Comparison of ENCODE assay signal across 8 cellular contexts in the genomic region with DNA sequence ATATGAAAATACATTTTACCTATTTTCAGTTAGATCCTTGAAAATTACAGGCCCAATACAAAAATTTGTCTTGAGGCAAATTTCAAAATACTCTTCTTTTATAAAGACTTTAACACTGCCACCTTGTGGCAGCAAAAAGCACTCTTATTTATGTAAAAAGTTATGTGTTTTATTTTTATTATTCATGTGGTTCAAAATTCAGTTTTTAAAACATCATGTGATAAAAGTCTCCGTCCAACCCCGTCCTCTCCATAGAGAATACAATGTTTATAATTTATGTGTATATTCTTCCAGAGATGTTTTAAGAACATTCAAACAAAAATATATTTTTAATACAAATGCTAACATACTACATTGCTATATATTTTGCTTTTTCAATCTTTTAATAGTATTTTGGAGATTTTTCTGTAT. TPM values are rescaled to one million over a fixed set of nuclear protein-coding genes. Genes with fewer than 3 reads are reported as not detected.
DNase-seq lines count a peak whose midpoint lies in the region; ATAC-seq and TF ChIP-seq lines count a peak whose summit lies in the region.

No MANE protein-coding gene starts in this region.

- H3K4me1 Mint-ChIP-seq in activated CD4-positive, alpha-beta T cell treated with anti-CD3 and anti-CD28 coated beads, Interleukin-2, amount 10 ng/mL, durations not matched to agents 7 days and 5 days = peaks cover 6% of the 10 kb centered on the region

- H3K4me1 ChIP-seq in body of pancreas = no peaks in the 10 kb centered on the region
- H3K4me1 ChIP-seq in lower lobe of right lung = no peaks in the 10 kb centered on the region

- no peak for TF ChIP-seq POLR2A in body of pancreas (IDR thresholded peaks at IDR 0.05)

- CTCF ChIA-PET in activated CD4-positive, alpha-beta T cell treated with anti-CD3 and anti-CD28 coated beads, Interleukin-2, amount 10 ng/mL, durations not matched to agents 7 days and 5 days (lab: Charles Lee) = interaction anchor here (1.1 kb wide), 1 partner anchor 52 kb away, joined by 5 read pairs; no protein-coding TSS in a partner anchor

- peak; percentile 37 for DNase-seq in activated CD4-positive, alpha-beta T cell treated with anti-CD3 and anti-CD28 coated beads, Interleukin-2, amount 10 ng/mL, durations not matched to agents 7 days and 5 days
- DNase-seq in activated CD4-positive, alpha-beta T cell treated with anti-CD3 and anti-CD28 coated beads for 4 hours = no peak
- DNase-seq in NCI-H2196 treated with DMSO at 0.1 percent for 48 hours (lab: John Stamatoyannopoulos, UW; ENCODE audit: unreplicated experiment) = peak; percentile 27
- no peak for DNase-seq in body of pancreas
- DNase-seq in lower lobe of right lung = no peak
- DNase-seq in activated T-cell treated with anti-CD3 and anti-CD28 coated beads, Interleukin-2, amount 50 U/mL, for 48 hours = no peak
- no peak for DNase-seq in A172 (ENCODE audit: low spot score)
- DNase-seq in stimulated activated CD4-positive, alpha-beta T cell treated with anti-CD3 and anti-CD28 coated beads, Interleukin-15, amount 100 ng/mL, for 24 hours = no peak

- POLR2A ChIA-PET in activated CD4-positive, alpha-beta T cell treated with anti-CD3 and anti-CD28 coated beads, Interleukin-2, amount 10 ng/mL, durations not matched to agents 7 days and 5 days (lab: Charles Lee) = no interaction called here

- no peak overlapping the region for H3K4me3 ChIP-seq in body of pancreas
- peak overlapping the region; percentile 41 for H3K4me3 ChIP-seq in lower lobe of right lung

- H3K36me3 Mint-ChIP-seq in activated CD4-positive, alpha-beta T cell treated with anti-CD3 and anti-CD28 coated beads, Interleukin-2, amount 10 ng/mL, durations not matched to agents 7 days and 5 days (ENCODE audit: low read depth) = no peaks in the 10 kb centered on the region

- no peaks in the 10 kb centered on the region for H3K9me3 ChIP-seq in body of pancreas
- no peaks in the 10 kb centered on the region for H3K9me3 ChIP-seq in lower lobe of right lung

- peaks cover 2% of the 10 kb centered on the region for H3K27me3 Mint-ChIP-seq in activated CD4-positive, alpha-beta T cell treated with anti-CD3 and anti-CD28 coated beads, Interleukin-2, amount 10 ng/mL, durations not matched to agents 7 days and 5 days

- TF ChIP-seq CTCF in body of pancreas (IDR thresholded peaks at IDR 0.05) = peak; percentile 29 to 67 (median 44)
- TF ChIP-seq CTCF in lower lobe of right lung (IDR thresholded peaks at IDR 0.05) = peak; percentile 65

- intact Hi-C loops in body of pancreas (cut with DNase I) = no loop called here
- intact Hi-C loops in lower lobe of right lung (cut with DNase I) = no loop called here

- no peak overlapping the region for H3K27ac Mint-ChIP-seq in activated CD4-positive, alpha-beta T cell treated with anti-CD3 and anti-CD28 coated beads, Interleukin-2, amount 10 ng/mL, durations not matched to agents 7 days and 5 days

- H3K27me3 ChIP-seq in body of pancreas (no peaks in the 10 kb centered on the region), lower lobe of right lung (ENCODE audit: low read depth) (no peaks in the 10 kb centered on the region)

- ATAC-seq in body of pancreas = no peak
- no peak for ATAC-seq in lower lobe of right lung

- H3K27ac ChIP-seq in body of pancreas (no peak overlapping the region), lower lobe of right lung (no peak overlapping the region)

- WGBS in body of pancreas, 2 donors = 3% methylated on average over 2 of the region's 2 CpGs

- H3K36me3 ChIP-seq in body of pancreas (replicated peaks in 1 of 2; ENCODE audit: insufficient read depth in 1 of 2, low read depth in 2 of 2) (no peaks in the 10 kb centered on the region), lower lobe of right lung (no peaks in the 10 kb centered on the region)

- H3K9me3 Mint-ChIP-seq in activated CD4-positive, alpha-beta T cell treated with anti-CD3 and anti-CD28 coated beads, Interleukin-2, amount 10 ng/mL, durations not matched to agents 7 days and 5 days = no peaks in the 10 kb centered on the region

- H3K4me3 Mint-ChIP-seq in activated CD4-positive, alpha-beta T cell treated with anti-CD3 and anti-CD28 coated beads, Interleukin-2, amount 10 ng/mL, durations not matched to agents 7 days and 5 days = no peak overlapping the region

RNA-seq across cellular contexts. Expression of gene TRIM59, which starts 36.9 kb away (rescaled TPM):
- total RNA-seq in activated CD4-positive, alpha-beta T cell treated with anti-CD3 and anti-CD28 coated beads, Interleukin-2, amount 10 ng/mL, durations not matched to agents 7 days and 5 days = 10 to 100 TPM; 58.2 to 79.8 TPM
- total RNA-seq in body of pancreas (1 to 10 TPM in 1 of 2 donors, under 1 TPM in 1; 0.99 to 2.1 TPM), lower lobe of right lung (4.4 TPM)
- total RNA-seq in A172 (2014; rRNA removed; shearing (Covaris generic)) = 77.4 and 79.6 TPM in 2 replicates

Comparison
In these comparisons a context has a peak if more than half of its experiments do, and no peak if none do; other contexts are left out.
1. DNase-seq: peak in activated CD4-positive, alpha-beta T cell treated with anti-CD3 and anti-CD28 coated beads, Interleukin-2, amount 10 ng/mL, durations not matched to agents 7 days and 5 days (single experiment) and NCI-H2196 treated with DMSO at 0.1 percent for 48 hours (single experiment); none in activated CD4-positive, alpha-beta T cell treated with anti-CD3 and anti-CD28 coated beads for 4 hours (0 of 2), body of pancreas (0 of 4), lower lobe of right lung (single experiment), activated T-cell treated with anti-CD3 and anti-CD28 coated beads, Interleukin-2, amount 50 U/mL, for 48 hours (0 of 2), A172 (single experiment) and stimulated activated CD4-positive, alpha-beta T cell treated with anti-CD3 and anti-CD28 coated beads, Interleukin-15, amount 100 ng/mL, for 24 hours (single experiment).
2. RNA of gene TRIM59, which starts 36.9 kb away (total RNA-seq): 58.2 to 79.8 TPM in activated CD4-positive, alpha-beta T cell treated with anti-CD3 and anti-CD28 coated beads, Interleukin-2, amount 10 ng/mL, durations not matched to agents 7 days and 5 days and 77.4 to 79.6 TPM in A172; 4.4 TPM in lower lobe of right lung (single experiment) and 0.99 to 2.1 TPM in body of pancreas; every median in the first group is over 10 times any median in the second.